ENCODE assay signal across 7 cellular contexts in genomic region chr16:72203401-72203800, GRCh38. TPM values are rescaled to one million over a fixed set of nuclear protein-coding genes. Genes with fewer than 3 reads are reported as not detected.
DNase-seq lines count a peak whose midpoint lies in the region; ATAC-seq and TF ChIP-seq lines count a peak whose summit lies in the region.

No MANE protein-coding gene starts in this region.

- no peaks in the 10 kb centered on the region for H3K4me1 ChIP-seq in parathyroid adenoma

- H3K4me2 ChIP-seq in parathyroid adenoma (ENCODE audit: low read length), result no peak overlapping the region

- no peaks in the 10 kb centered on the region for H3K36me3 ChIP-seq in parathyroid adenoma (ENCODE audit: control insufficient read depth, insufficient read depth, low read length)

- ATAC-seq in GM18520 (IDR thresholded peaks at IDR 0.05; ENCODE audit: unreplicated experiment) (peak; percentile 47), HG02571 (IDR thresholded peaks at IDR 0.05; ENCODE audit: unreplicated experiment) (no peak)

- H3K4me3 ChIP-seq in HFF-Myc (replicated peaks; ENCODE audit: low read depth, low read length) (no peak overlapping the region), parathyroid adenoma (ENCODE audit: low read depth, low read length) (no peak overlapping the region)

- H3K9ac ChIP-seq in parathyroid adenoma, result no peak overlapping the region

- DNase-seq in HFF-Myc (ENCODE audit: extremely low read depth, low read depth) (peak; percentile 15), NCI-H69 (lab: John Stamatoyannopoulos, UW) (peak; percentile 20), dermis blood vessel endothelial cell (peak; percentile 81), cerebellar cortex (ENCODE audit: low spot score) (no peak)

- no peak for TF ChIP-seq CTCF in HFF-Myc (IDR thresholded peaks at IDR 0.05; ENCODE audit: low read depth, low read length, missing control alignments)
- TF ChIP-seq CTCF in parathyroid adenoma (IDR thresholded peaks at IDR 0.05), result no peak

- peak overlapping the region; percentile 34 for H3K27ac ChIP-seq in parathyroid adenoma

- H3K27me3 ChIP-seq in parathyroid adenoma (ENCODE audit: control insufficient read depth, insufficient read depth, low read length), result no peaks in the 10 kb centered on the region

- H3K79me2 ChIP-seq in parathyroid adenoma, result no peaks in the 10 kb centered on the region

- H2AFZ ChIP-seq in parathyroid adenoma, result no peak overlapping the region

- no peaks in the 10 kb centered on the region for H3K9me3 ChIP-seq in parathyroid adenoma (ENCODE audit: control insufficient read depth, low read length)

RNA-seq across cellular contexts. Expression of gene PMFBP1, which starts 31.4 kb away (rescaled TPM):
- total RNA-seq in dermis blood vessel endothelial cell, result 0.05 TPM in 1 of 2 replicates, not detected in the other
